In genomic region chr2:127508025-127508620, GRCh38 we compare ENCODE assay signal across 11 cellular contexts. TPM values are rescaled to one million over a fixed set of nuclear protein-coding genes. Genes with fewer than 3 reads are reported as not detected.
DNase-seq lines count a peak whose midpoint lies in the region; ATAC-seq and TF ChIP-seq lines count a peak whose summit lies in the region.
"Had no signal": no experiment of that assay in that cellular context is flagged by ENCODE, and none has a peak within 500 bp of the region (broad histone marks: within the 10 kb centered on the region; RNA-seq: fewer than 3 reads in every experiment).

No MANE protein-coding gene starts in this region.

- H3K4me1 ChIP-seq in thoracic aorta (ENCODE audit: control insufficient read depth in 1 of 2, low read depth in 2 of 2) (peaks cover 18 to 35% of the 10 kb centered on the region in 2 donors), mucosa of descending colon (ENCODE audit: low read depth) (peaks cover 27% of the 10 kb centered on the region), neuronal stem cell (ENCODE audit: control insufficient read depth in 2 of 2, insufficient read depth in 1 of 2, low read depth in 1 of 2, low read length in 2 of 2) (peaks cover 0 to 1% of the 10 kb centered on the region in 2 donors)

- peaks cover 34% of the 10 kb centered on the region for H3K4me1 Mint-ChIP-seq in activated CD4-positive, alpha-beta T cell treated with anti-CD3 and anti-CD28 coated beads, Interleukin-2, amount 10 ng/mL, durations not matched to agents 24 days and 14 days

- H3K27me3 Mint-ChIP-seq in activated CD4-positive, alpha-beta T cell treated with anti-CD3 and anti-CD28 coated beads, Interleukin-2, amount 10 ng/mL, durations not matched to agents 24 days and 14 days = no peaks in the 10 kb centered on the region
- H3K27me3 Mint-ChIP-seq: activated CD4-positive, alpha-beta T cell treated with anti-CD3 and anti-CD28 coated beads, Interleukin-2, amount 10 ng/mL, durations not matched to agents 7 days and 5 days had no signal

- no peak overlapping the region for H3K4ac ChIP-seq in neuronal stem cell (ENCODE audit: low read length)

- H3K27ac ChIP-seq in thoracic aorta (peak overlapping the region; percentile 36 to 64), neuronal stem cell (replicated peaks; ENCODE audit: low read length) (no peak overlapping the region)

- H3K36me3 ChIP-seq in thoracic aorta (peaks cover 12% of the 10 kb centered on the region), mucosa of descending colon (ENCODE audit: low read depth) (no peaks in the 10 kb centered on the region), neuronal stem cell (replicated peaks in 1 of 2; ENCODE audit: control insufficient read depth in 2 of 2, insufficient read depth in 2 of 2, low read length in 2 of 2) (peaks cover 17 to 83% of the 10 kb centered on the region in 2 donors)

- no peaks in the 10 kb centered on the region for H3K27me3 ChIP-seq in thoracic aorta (replicated peaks; ENCODE audit: insufficient read depth)
- no peaks in the 10 kb centered on the region for H3K27me3 ChIP-seq in neuronal stem cell (ENCODE audit: control insufficient read depth in 3 of 3, insufficient read depth in 3 of 3, low read depth in 1 of 3, low read length in 3 of 3)

- no peak overlapping the region for H2BK12ac ChIP-seq in neuronal stem cell (ENCODE audit: low read length)

- no peak overlapping the region for H2BK15ac ChIP-seq in neuronal stem cell (ENCODE audit: low read length)

- no peak overlapping the region for H3K9ac ChIP-seq in neuronal stem cell (ENCODE audit: low read depth, low read length, poor library complexity)

- H2BK120ac ChIP-seq in neuronal stem cell (ENCODE audit: low read depth, low read length) = no peak overlapping the region

- H4K91ac ChIP-seq in neuronal stem cell (ENCODE audit: low read depth, low read length, poor library complexity) = no peak overlapping the region

- no peaks in the 10 kb centered on the region for H3K9me3 Mint-ChIP-seq in activated CD4-positive, alpha-beta T cell treated with anti-CD3 and anti-CD28 coated beads, Interleukin-2, amount 10 ng/mL, durations not matched to agents 24 days and 14 days
- H3K9me3 Mint-ChIP-seq: activated CD4-positive, alpha-beta T cell treated with anti-CD3 and anti-CD28 coated beads, Interleukin-2, amount 10 ng/mL, durations not matched to agents 7 days and 5 days had no signal

- intact Hi-C loops in activated CD4-positive, alpha-beta T cell treated with anti-CD3 and anti-CD28 coated beads, Interleukin-2, amount 10 ng/mL, durations not matched to agents 24 days and 14 days (cut with micrococcal nuclease) = no loop called here
- intact Hi-C loops in mucosa of descending colon (cut with DNase I, micrococcal nuclease) = no loop called here

- TF ChIP-seq CTCF in thoracic aorta (IDR thresholded peaks at IDR 0.05) (no peak), mucosa of descending colon (IDR thresholded peaks at IDR 0.05) (no peak)

- no peak overlapping the region for H3K4me3 Mint-ChIP-seq in activated CD4-positive, alpha-beta T cell treated with anti-CD3 and anti-CD28 coated beads, Interleukin-2, amount 10 ng/mL, durations not matched to agents 24 days and 14 days
- H3K4me3 Mint-ChIP-seq: activated CD4-positive, alpha-beta T cell treated with anti-CD3 and anti-CD28 coated beads, Interleukin-2, amount 10 ng/mL, durations not matched to agents 7 days and 5 days had no signal

- H3K4me3 ChIP-seq in thoracic aorta = peak overlapping the region; percentile 17
- H3K4me3 ChIP-seq in mucosa of descending colon = no peak overlapping the region
- H3K4me3 ChIP-seq in neuronal stem cell (ENCODE audit: low read length in 2 of 2) = no peak overlapping the region

- H3K4me2 ChIP-seq in neuronal stem cell (ENCODE audit: insufficient read depth, low read length, poor library complexity, severe bottlenecking) = no peak overlapping the region

- no peak overlapping the region for H3K23ac ChIP-seq in neuronal stem cell (ENCODE audit: low read depth, low read length, poor library complexity)

- H3K14ac ChIP-seq in neuronal stem cell (ENCODE audit: low read length) = no peak overlapping the region

- H2BK5ac ChIP-seq in neuronal stem cell (ENCODE audit: low read length) = no peak overlapping the region

- ATAC-seq in thoracic aorta (ENCODE audit: insufficient number of reproducible peaks, low FRiP score, low read depth) (no peak), mucosa of descending colon (no peak)

- H3K9me3 ChIP-seq in thoracic aorta (no peaks in the 10 kb centered on the region), mucosa of descending colon (no peaks in the 10 kb centered on the region), neuronal stem cell (replicated peaks in 1 of 2; ENCODE audit: control insufficient read depth in 2 of 2, insufficient read depth in 1 of 2, low read depth in 1 of 2, low read length in 2 of 2) (no peaks in the 10 kb centered on the region)

- H3K36me3 Mint-ChIP-seq in activated CD4-positive, alpha-beta T cell treated with anti-CD3 and anti-CD28 coated beads, Interleukin-2, amount 10 ng/mL, durations not matched to agents 24 days and 14 days (ENCODE audit: low read depth) = peaks cover 49% of the 10 kb centered on the region

- H4K8ac ChIP-seq in neuronal stem cell (ENCODE audit: low read depth, low read length) = no peak overlapping the region

- WGBS in neuronal stem cell (ENCODE audit: extremely low coverage in 2 of 2, insufficient read length in 2 of 2, insufficient replicate concordance in 1 of 2), 2 donors = no CpG with 5 or more reads among the region's 4 CpGs

- no peak overlapping the region for H3K18ac ChIP-seq in neuronal stem cell (ENCODE audit: low read length)

- H3K79me1 ChIP-seq in neuronal stem cell (ENCODE audit: low read depth, low read length) = no peaks in the 10 kb centered on the region

- H2AK5ac ChIP-seq in neuronal stem cell (ENCODE audit: low read depth, low read length) = no peak overlapping the region

- DNase-seq in activated CD4-positive, alpha-beta T cell treated with anti-CD3 and anti-CD28 coated beads, Interleukin-2, amount 10 ng/mL, durations not matched to agents 24 days and 14 days = peak; percentile 35
- no peak for DNase-seq in activated CD4-positive, alpha-beta T cell treated with anti-CD3 and anti-CD28 coated beads for 1 hour
- DNase-seq in brain pericyte (ENCODE audit: low read depth, low spot score) (peak; percentile 7), kidney tubule cell (ENCODE audit: low spot score) (peak; percentile 35), thoracic aorta (ENCODE audit: low spot score) (no peak), NCI-H2029 treated with DMSO at 0.1 percent for 48 hours (lab: John Stamatoyannopoulos, UW) (no peak), mucosa of descending colon (no peak), neuronal stem cell (ENCODE audit: low spot score) (no peak)
- DNase-seq: activated CD4-positive, alpha-beta T cell treated with anti-CD3 and anti-CD28 coated beads, Interleukin-2, amount 10 ng/mL, durations not matched to agents 7 days and 5 days; NCI-H2081 treated with DMSO at 0.1 percent for 48 hours; stimulated activated CD4-positive, alpha-beta T cell treated with anti-CD3 and anti-CD28 coated beads, Interleukin-2, amount 100 ng/mL, for 24 hours had no signal

- H3K27ac Mint-ChIP-seq in activated CD4-positive, alpha-beta T cell treated with anti-CD3 and anti-CD28 coated beads, Interleukin-2, amount 10 ng/mL, durations not matched to agents 24 days and 14 days = no peak overlapping the region
- H3K27ac Mint-ChIP-seq: activated CD4-positive, alpha-beta T cell treated with anti-CD3 and anti-CD28 coated beads, Interleukin-2, amount 10 ng/mL, durations not matched to agents 7 days and 5 days had no signal

- H2AFZ ChIP-seq in neuronal stem cell (ENCODE audit: low read length) = no peak overlapping the region

RNA-seq across cellular contexts. Expression of gene IWS1, which starts 18.2 kb away (rescaled TPM):
- total RNA-seq in activated CD4-positive, alpha-beta T cell treated with anti-CD3 and anti-CD28 coated beads, Interleukin-2, amount 10 ng/mL, durations not matched to agents 24 days and 14 days = 57.6 and 61.9 TPM in 2 replicates
- total RNA-seq in thoracic aorta (10 to 100 TPM; 43.2 to 54.0 TPM), mucosa of descending colon (10 to 100 TPM; 32.3 to 38.4 (median 33.2) TPM)
- 54.0 TPM for polyA plus RNA-seq in neuronal stem cell (2013, experiment 1 of 2)
- polyA plus RNA-seq in neuronal stem cell (2013, experiment 2 of 2) = 53.1 TPM

RNA-seq across cellular contexts. Expression of gene MYO7B, which starts 27.4 kb away (rescaled TPM):
- 0.07 and 0.12 TPM in 2 replicates for total RNA-seq in activated CD4-positive, alpha-beta T cell treated with anti-CD3 and anti-CD28 coated beads, Interleukin-2, amount 10 ng/mL, durations not matched to agents 24 days and 14 days
- total RNA-seq in thoracic aorta = under 1 TPM; 0.14 to 0.78 TPM
- total RNA-seq in mucosa of descending colon = 100 to 1,000 TPM; 118 to 305 (median 199) TPM
- polyA plus RNA-seq in neuronal stem cell (2013, experiment 1 of 2) = not detected
- 0.03 TPM for polyA plus RNA-seq in neuronal stem cell (2013, experiment 2 of 2)

Comparison
In these comparisons a context has a peak if more than half of its experiments do, and no peak if none do; other contexts are left out.
1. DNase-seq: peak in activated CD4-positive, alpha-beta T cell treated with anti-CD3 and anti-CD28 coated beads, Interleukin-2, amount 10 ng/mL, durations not matched to agents 24 days and 14 days (single experiment), brain pericyte (single experiment) and kidney tubule cell (single experiment); none in activated CD4-positive, alpha-beta T cell treated with anti-CD3 and anti-CD28 coated beads for 1 hour (single experiment), thoracic aorta (single experiment), NCI-H2029 treated with DMSO at 0.1 percent for 48 hours (single experiment), mucosa of descending colon (0 of 3) and neuronal stem cell (single experiment).
2. RNA of gene MYO7B, which starts 27.4 kb away (total RNA-seq): 118 to 305 TPM in mucosa of descending colon; 0.14 to 0.78 TPM in thoracic aorta and 0.07 to 0.12 TPM in activated CD4-positive, alpha-beta T cell treated with anti-CD3 and anti-CD28 coated beads, Interleukin-2, amount 10 ng/mL, durations not matched to agents 24 days and 14 days; every median in the first group is over 10 times any median in the second.